ENCODE assay signal across 8 cellular contexts in genomic region chr12:53452159-53453077, GRCh38. TPM values are rescaled to one million over a fixed set of nuclear protein-coding genes. Genes with fewer than 3 reads are reported as not detected.
A peak's percentile ranks its signal among the peaks of the same experiment; 100 is the strongest.
DNase-seq lines count a peak whose midpoint lies in the region; ATAC-seq and TF ChIP-seq lines count a peak whose summit lies in the region.

No MANE protein-coding gene starts in this region.

- H3K27ac ChIP-seq in coronary artery: peak overlapping the region; percentile 87 to 97

- H3K9me3 Mint-ChIP-seq in Calu3 (ENCODE audit: low read depth, unreplicated experiment): no peaks in the 10 kb centered on the region

- peak overlapping the region; percentile 68 for H3K27ac Mint-ChIP-seq in Calu3 (ENCODE audit: unreplicated experiment)

- intact Hi-C loops in Calu3 (cut with micrococcal nuclease; ENCODE audit: unreplicated experiment): no loop called here

- DNase-seq in Calu3 (peak; percentile 79), NCI-H345 treated with DMSO at 0.1 percent for 48 hours (lab: John Stamatoyannopoulos, UW; ENCODE audit: unreplicated experiment) (peak; percentile 20), coronary artery (ENCODE audit: low spot score) (peak; percentile 93), left lobe of liver (ENCODE audit: low spot score) (peak; percentile 86)
- DNase-seq in activated CD4-positive, alpha-beta T cell treated with anti-CD3 and anti-CD28 coated beads, Interleukin-2, amount 50 U/mL, for 1 hour: peak; percentile 75
- peak; percentile 42 to 65 (median 59) for DNase-seq in stimulated activated CD4-positive, alpha-beta T cell treated with anti-CD3 and anti-CD28 coated beads, Interleukin-1b, Interleukin-23, amount 100 ng/mL, for 24 hours (ENCODE audit: low read depth in 4 of 4, low spot score in 1 of 4)

- H3K36me3 Mint-ChIP-seq in Calu3 (ENCODE audit: insufficient read depth, unreplicated experiment): peaks cover 56% of the 10 kb centered on the region

- peak; percentile 33 for ATAC-seq in HG02763 (IDR thresholded peaks at IDR 0.05; ENCODE audit: unreplicated experiment)
- peak; percentile 75 for ATAC-seq in left lobe of liver
- ATAC-seq in HG03565 (IDR thresholded peaks at IDR 0.05; ENCODE audit: unreplicated experiment): no peak

- CTCF ChIA-PET in Calu3 (lab: Charles Lee): interaction anchor here (0.5 to 0.9 kb wide), 5 partner anchors 75 to 291 kb away, joined by 3 to 6 read pairs (median 4); partner anchors contain the start of gene AAAS

- H3K4me1 Mint-ChIP-seq in Calu3 (ENCODE audit: low read depth, unreplicated experiment): peaks cover 19% of the 10 kb centered on the region

- H3K27me3 Mint-ChIP-seq in Calu3 (ENCODE audit: unreplicated experiment): no peaks in the 10 kb centered on the region

- TF ChIP-seq CTCF in Calu3 (IDR thresholded peaks at IDR 0.05; ENCODE audit: unreplicated experiment) (peak; percentile 37), coronary artery (IDR thresholded peaks at IDR 0.05) (no peak)

- peak overlapping the region; percentile 82 for H3K4me3 Mint-ChIP-seq in Calu3 (ENCODE audit: low read depth, unreplicated experiment)

- no TSS peak for BruUV-seq in Calu3 (replicated peaks; lab: Mats Ljungman, UMichigan)

- H3K4me3 ChIP-seq in coronary artery: peak overlapping the region; percentile 92

RNA-seq across cellular contexts. Expression of gene PCBP2, which starts 0.5 kb away (rescaled TPM):
- total RNA-seq in Calu3 (2022) (464 and 528 TPM in 2 replicates), left lobe of liver (338 TPM)

RNA-seq across cellular contexts. Expression of gene PRR13, which starts 10.9 kb away (rescaled TPM):
- total RNA-seq in Calu3 (2022) (151 and 184 TPM in 2 replicates), left lobe of liver (69.9 TPM)

RNA-seq across cellular contexts. Expression of gene AMHR2, which starts 28.8 kb away (rescaled TPM):
- total RNA-seq in Calu3 (2022) (not detected in 2 replicates), left lobe of liver (0.78 TPM)

RNA-seq across cellular contexts. Expression of gene MAP3K12, which starts 46.8 kb away (rescaled TPM):
- 4.6 and 5.8 TPM in 2 replicates for total RNA-seq in Calu3 (2022)
- 1.4 TPM for total RNA-seq in left lobe of liver

RNA-seq across cellular contexts. Expression of gene TARBP2, which starts 48.7 kb away (rescaled TPM):
- total RNA-seq in Calu3 (2022) (20.7 and 21.8 TPM in 2 replicates), left lobe of liver (22.3 TPM)

Comparison
In these comparisons a context has a peak if more than half of its experiments do, and no peak if none do; other contexts are left out.
1. DNase-seq: peak in every context shown above with its lines; median percentile 93 in coronary artery; 86 in left lobe of liver; 79 in Calu3; 75 in activated CD4-positive, alpha-beta T cell treated with anti-CD3 and anti-CD28 coated beads, Interleukin-2, amount 50 U/mL, for 1 hour; 59 in stimulated activated CD4-positive, alpha-beta T cell treated with anti-CD3 and anti-CD28 coated beads, Interleukin-1b, Interleukin-23, amount 100 ng/mL, for 24 hours; 20 in NCI-H345 treated with DMSO at 0.1 percent for 48 hours.